15 cellular contexts compared by ENCODE assay signal in the genomic region with DNA sequence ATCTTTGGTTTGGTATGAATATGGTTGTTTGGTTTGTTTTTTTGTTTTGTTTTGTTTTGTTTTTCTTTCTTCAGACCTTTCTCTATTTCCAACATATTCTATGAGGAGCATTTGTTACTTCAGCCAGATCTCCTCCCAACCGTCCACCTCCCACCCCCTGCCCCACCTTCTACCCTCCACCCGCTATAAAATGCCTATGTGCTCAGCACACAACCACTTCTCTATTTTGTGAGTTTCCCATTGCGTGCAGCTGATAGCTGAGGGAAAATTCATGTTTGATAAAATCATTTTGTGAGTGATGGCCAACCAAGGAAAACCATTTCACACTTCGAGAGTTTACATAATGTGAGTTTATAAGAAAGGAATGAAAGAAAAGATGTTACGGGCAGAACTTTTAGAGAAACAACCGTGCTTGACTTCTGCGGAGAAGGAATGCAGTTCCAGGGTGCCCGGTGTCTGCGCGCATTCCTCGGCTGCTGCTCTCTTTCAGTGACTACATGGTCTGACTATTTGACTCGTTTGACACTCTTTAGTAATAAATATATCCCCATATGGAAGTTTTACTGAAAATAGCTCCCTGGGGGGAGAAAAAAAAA.
DNase-seq lines count a peak whose midpoint lies in the region; ATAC-seq and TF ChIP-seq lines count a peak whose summit lies in the region.
"Had no signal": no experiment of that assay in that cellular context is flagged by ENCODE, and none has a peak within 500 bp of the region (broad histone marks: within the 10 kb centered on the region; RNA-seq: fewer than 3 reads in every experiment).

No MANE protein-coding gene starts in this region.

- TF ChIP-seq CTCF in IMR-90 (conservative IDR thresholded peaks at IDR 0.05; ENCODE audit: low read depth, low read length): no peak
- no peak for TF ChIP-seq CTCF in coronary artery (IDR thresholded peaks at IDR 0.05)

- H3K27me3 ChIP-seq in IMR-90 (ENCODE audit: control insufficient read depth, insufficient read depth, low read length) (no peaks in the 10 kb centered on the region), Karpas-422 (ENCODE audit: low read length) (no peaks in the 10 kb centered on the region)
- H3K27me3 ChIP-seq: heart left ventricle, upper lobe of left lung had no signal

- no peak overlapping the region for H4K5ac ChIP-seq in IMR-90 (ENCODE audit: low read depth, low read length)

- no peaks in the 10 kb centered on the region for H3K9me2 ChIP-seq in Karpas-422 (replicated peaks; ENCODE audit: insufficient read depth, low read length)

- DNase-seq in A172 (ENCODE audit: low spot score) (peak; percentile 37), IMR-90 (peak; percentile 96), coronary artery (ENCODE audit: low spot score) (no peak), NCI-H187 (lab: John Stamatoyannopoulos, UW) (no peak), Karpas-422 (no peak)
- DNase-seq in activated CD4-positive, alpha-beta T cell treated with anti-CD3 and anti-CD28 coated beads for 48 hours: no peak
- DNase-seq: ACHN; activated CD8-positive, alpha-beta memory T cell treated with anti-CD3 and anti-CD28 coated beads, Interleukin-2, amount 50 U/mL, for 4 hours; cerebellar nuclear complex; heart left ventricle; naive thymus-derived CD4-positive, alpha-beta T cell; SHP77 treated with DMSO at 0.1 percent for 48 hours had no signal

- no CpG with 5 or more reads among the region's 12 CpGs for WGBS in IMR-90 (ENCODE audit: extremely low coverage in 2 of 2, insufficient read length in 1 of 2), 2 experiments
- WGBS in mesodermal cell (ENCODE audit: insufficient coverage in 2 of 2), 2 experiments: 21 to 34% methylated on average over 2 to 4 of the region's 12 CpGs

- no peak overlapping the region for H2AK9ac ChIP-seq in IMR-90 (replicated peaks; ENCODE audit: low read depth, low read length, poor library complexity)

- H3K14ac ChIP-seq in IMR-90 (replicated peaks; ENCODE audit: low read depth, low read length): no peak overlapping the region

- H3K79me1 ChIP-seq in IMR-90 (ENCODE audit: low read depth in 1 of 2, low read length in 2 of 2): peaks cover 0 to 7% of the 10 kb centered on the region in 2 experiments; a peak in 1 of 4 replicates

- H4K20me1 ChIP-seq in IMR-90 (ENCODE audit: insufficient read depth, low read length) (no peaks in the 10 kb centered on the region), Karpas-422 (ENCODE audit: insufficient read depth, low read depth, low read length) (no peaks in the 10 kb centered on the region)

- no peak overlapping the region for H3K4ac ChIP-seq in IMR-90 (ENCODE audit: low read depth, low read length)

- H2BK15ac ChIP-seq in IMR-90 (ENCODE audit: low read depth, low read length): no peak overlapping the region

- H2AFZ ChIP-seq in IMR-90 (replicated peaks; ENCODE audit: low read length, poor library complexity) (no peak overlapping the region), Karpas-422 (ENCODE audit: low read length) (no peak overlapping the region)

- ATAC-seq in IMR-90 (ENCODE audit: low read depth): peak; percentile 96
- ATAC-seq in HG03159 (IDR thresholded peaks at IDR 0.05; ENCODE audit: unreplicated experiment): no peak
- ATAC-seq: naive thymus-derived CD4-positive, alpha-beta T cell had no signal

- intact Hi-C loops in IMR-90 (cut with micrococcal nuclease): loop anchor here (2.0 to 10.0 kb wide), 3 partner anchors 31 to 199 kb away; no protein-coding TSS in a partner anchor

- no peak for TF ChIP-seq POLR2A in IMR-90 (IDR thresholded peaks at IDR 0.05; ENCODE audit: low read depth, low read length)

- TF ChIP-seq RAD21 in IMR-90 (IDR thresholded peaks at IDR 0.05; ENCODE audit: low read length): no peak; the same call in 1 of the 2 replicates

- no peak overlapping the region for H2AK5ac ChIP-seq in IMR-90 (ENCODE audit: low read depth, low read length)

- peaks cover 8% of the 10 kb centered on the region for H3K4me1 ChIP-seq in IMR-90 (ENCODE audit: control insufficient read depth, insufficient read depth, low read length)
- H3K4me1 ChIP-seq in mesodermal cell (ENCODE audit: control insufficient read depth, insufficient read depth, low read length, poor library complexity, severe bottlenecking): no peaks in the 10 kb centered on the region
- no peaks in the 10 kb centered on the region for H3K4me1 ChIP-seq in Karpas-422 (ENCODE audit: low read length)
- H3K4me1 ChIP-seq: heart left ventricle, upper lobe of left lung had no signal

- H3K23ac ChIP-seq in IMR-90 (ENCODE audit: low read depth, low read length): no peak overlapping the region

- POLR2A ChIA-PET in IMR-90 (lab: Charles Lee; ENCODE audit: unreplicated experiment): interaction anchor here (0.6 to 0.9 kb wide), 2 partner anchors 31 to 989 kb away, joined by 3 to 5 read pairs; a partner anchor contains a TSS

- no TSS peak for BruUV-seq in IMR-90 (replicated peaks; lab: Mats Ljungman, UMichigan)

- H3K9ac ChIP-seq in IMR-90 (ENCODE audit: low read depth, low read length) (no peak overlapping the region), Karpas-422 (ENCODE audit: low read length) (no peak overlapping the region)

- in situ Hi-C loops in IMR-90 (cut with MboI; ENCODE audit: low sequenced_read_pairs): no loop called here

- H3K79me2 ChIP-seq in Karpas-422 (ENCODE audit: low read length): no peaks in the 10 kb centered on the region

- H3K4me2 ChIP-seq in IMR-90 (ENCODE audit: low read depth, low read length) (no peak overlapping the region), Karpas-422 (ENCODE audit: low read depth, low read length, poor library complexity, severe bottlenecking) (no peak overlapping the region)

- peak overlapping the region; percentile 74; the same call in 1 of the 2 replicates for H2BK120ac ChIP-seq in IMR-90 (ENCODE audit: low read depth, low read length)

- H3K9me3 ChIP-seq in IMR-90 (ENCODE audit: control insufficient read depth, insufficient read depth, low read length) (no peaks in the 10 kb centered on the region), mesodermal cell (ENCODE audit: control insufficient read depth, low read length) (no peaks in the 10 kb centered on the region), Karpas-422 (ENCODE audit: low read length) (no peaks in the 10 kb centered on the region)
- H3K9me3 ChIP-seq: heart left ventricle, upper lobe of left lung had no signal

- H3K36me3 ChIP-seq in IMR-90 (ENCODE audit: control insufficient read depth, insufficient read depth, low read length) (no peaks in the 10 kb centered on the region), mesodermal cell (ENCODE audit: control insufficient read depth, insufficient read depth, low read length) (no peaks in the 10 kb centered on the region), Karpas-422 (ENCODE audit: insufficient read depth, low read length) (no peaks in the 10 kb centered on the region)
- H3K36me3 ChIP-seq: heart left ventricle, upper lobe of left lung had no signal

- H3K27ac ChIP-seq in IMR-90 (ENCODE audit: insufficient read depth, low read length): peak overlapping the region; percentile 34; the same call in 1 of the 2 replicates
- peak overlapping the region in 1 of 2 donors; percentile 83 for H3K27ac ChIP-seq in coronary artery
- H3K27ac ChIP-seq in mesodermal cell (ENCODE audit: low read depth, low read length, severe bottlenecking): peak overlapping the region; percentile 94
- H3K27ac ChIP-seq in Karpas-422 (ENCODE audit: low read length): no peak overlapping the region
- H3K27ac ChIP-seq: heart left ventricle, upper lobe of left lung had no signal

- no peak overlapping the region for H2BK20ac ChIP-seq in IMR-90 (ENCODE audit: low read depth, low read length)

- peaks cover 13% of the 10 kb centered on the region for H3K9me1 ChIP-seq in IMR-90 (ENCODE audit: insufficient read depth, low read length)

- dilution Hi-C loops in IMR-90 (cut with HindIII; ENCODE audit: low sequenced_read_pairs, unreplicated experiment): no loop called here

- H3K4me3 ChIP-seq in IMR-90 (ENCODE audit: insufficient read depth, low read depth, low read length) (no peak overlapping the region), coronary artery (peak overlapping the region; percentile 40), mesodermal cell (ENCODE audit: extremely low read depth, insufficient read depth, low read length, poor library complexity, severe bottlenecking) (peak overlapping the region; percentile 24), Karpas-422 (ENCODE audit: low read length) (no peak overlapping the region)
- H3K4me3 ChIP-seq: upper lobe of left lung had no signal

- no peak overlapping the region for H4K91ac ChIP-seq in IMR-90 (ENCODE audit: insufficient read depth, low read depth, low read length)

- H3K18ac ChIP-seq in IMR-90 (ENCODE audit: low read depth, low read length): 0 out of 2 replicates have a peak overlapping the region, but pooled peaks have one; percentile 24

- CTCF ChIA-PET in IMR-90 (lab: Yijun Ruan, JAX): interaction anchor here (0.6 kb wide), 1 partner anchor 38 kb away, joined by 4 read pairs; no protein-coding TSS in a partner anchor

- H2BK5ac ChIP-seq in IMR-90 (ENCODE audit: low read depth, low read length, poor library complexity, severe bottlenecking): peak overlapping the region; percentile 100

- H4K8ac ChIP-seq in IMR-90 (ENCODE audit: low read depth in 2 of 2, low read length in 2 of 2): peak overlapping the region; percentile 24 to 80; a peak in 2 of 4 replicates

- no peak overlapping the region for H3K56ac ChIP-seq in IMR-90 (ENCODE audit: extremely low read depth, insufficient read depth, low read length)

TF ChIP-seq in IMR-90, 13 proteins besides CTCF, POLR2A, EP300 and RAD21:
- TF ChIP-seq MAZ (IDR thresholded peaks at IDR 0.05; ENCODE audit: borderline replicate concordance, low read depth, low read length): peak; percentile 33; the same call in 1 of the 2 replicates
- peak; percentile 83 for TF ChIP-seq BHLHE40 (IDR thresholded peaks at IDR 0.05; ENCODE audit: low read depth, low read length)
- no peak for TF ChIP-seq NFE2L2 (IDR thresholded peaks at IDR 0.05; ENCODE audit: low read depth, low read length)
- TF ChIP-seq FOS (IDR thresholded peaks at IDR 0.05; ENCODE audit: low read depth, low read length): peak; percentile 20; the same call in 1 of the 2 replicates
- TF ChIP-seq MAFK (IDR thresholded peaks at IDR 0.05; ENCODE audit: low read depth, low read length): no peak
- no peak for TF ChIP-seq CEBPB (IDR thresholded peaks at IDR 0.05; ENCODE audit: low read depth, low read length)
- TF ChIP-seq SMC3 (IDR thresholded peaks at IDR 0.05; ENCODE audit: low read depth, low read length): peak; percentile 15; the same call in 1 of the 2 replicates
- TF ChIP-seq RFX5 (IDR thresholded peaks at IDR 0.05; ENCODE audit: low read depth, low read length): no peak
TF ChIP-seq in IMR-90: peak in this region for 4.

Comparison
In these comparisons a context has a peak if more than half of its experiments do, and no peak if none do; other contexts are left out.
1. DNase-seq: peak in A172 (single experiment) and IMR-90 (single experiment); none in coronary artery (single experiment), NCI-H187 (0 of 2), Karpas-422 (single experiment) and activated CD4-positive, alpha-beta T cell treated with anti-CD3 and anti-CD28 coated beads for 48 hours (single experiment).
2. H3K4me3 ChIP-seq: peak in coronary artery (single experiment) and mesodermal cell (single experiment); none in IMR-90 (single experiment) and Karpas-422 (single experiment).